ENCODE assay signal across 9 cellular contexts in the genomic region with DNA sequence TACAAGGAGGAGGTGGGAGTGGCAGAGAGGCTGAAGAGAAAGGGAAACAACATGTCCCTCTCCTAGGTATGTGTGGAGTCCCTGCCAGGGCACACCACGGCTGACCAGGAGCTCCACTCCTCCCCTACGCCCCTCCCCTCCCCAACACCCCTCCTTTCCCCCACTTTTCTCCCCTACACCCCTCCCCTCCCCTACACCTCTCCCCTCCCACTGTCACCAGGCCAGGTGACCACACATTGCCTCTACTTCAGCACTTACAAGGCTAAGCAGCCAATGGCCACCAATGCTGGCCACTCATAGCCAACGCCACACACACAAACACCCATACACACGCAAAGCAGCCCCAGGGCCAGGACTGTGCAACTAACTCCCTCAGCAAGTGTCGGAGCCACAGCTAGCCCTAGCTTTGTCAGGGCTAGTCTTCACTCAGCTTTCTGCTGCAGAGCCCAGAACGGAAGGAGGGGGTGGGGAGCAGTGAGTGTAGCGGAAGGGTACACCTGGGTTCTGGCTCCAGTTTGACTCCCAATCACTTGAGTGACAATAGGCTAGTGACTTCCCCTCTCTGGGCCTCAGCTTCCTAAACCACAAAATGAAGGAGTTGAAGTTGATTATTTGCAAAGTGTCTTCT. TPM values are rescaled to one million over a fixed set of nuclear protein-coding genes. Genes with fewer than 3 reads are reported as not detected.
A peak's percentile ranks its signal among the peaks of the same experiment; 100 is the strongest.
DNase-seq lines count a peak whose midpoint lies in the region; ATAC-seq and TF ChIP-seq lines count a peak whose summit lies in the region.
"Had no signal": no experiment of that assay in that cellular context is flagged by ENCODE, and none has a peak within 500 bp of the region (broad histone marks: within the 10 kb centered on the region; RNA-seq: fewer than 3 reads in every experiment).

No MANE protein-coding gene starts in this region.

- POLR2A ChIA-PET in naive thymus-derived CD4-positive, alpha-beta T cell (lab: Charles Lee) = interaction anchor here (0.6 to 2.7 kb wide), 7 partner anchors 17 to 135 kb away, joined by 3 to 14 read pairs (median 4); a partner anchor contains a TSS

- H3K4me3 ChIP-seq in NB4 (ENCODE audit: low read depth, low read length) = no peak overlapping the region
- peak overlapping the region; percentile 48 for H3K4me3 ChIP-seq in naive thymus-derived CD4-positive, alpha-beta T cell (ENCODE audit: low read length)
- H3K4me3 ChIP-seq: ovary had no signal

- H3K36me3 ChIP-seq in naive thymus-derived CD4-positive, alpha-beta T cell (ENCODE audit: control insufficient read depth in 2 of 3, insufficient read depth in 3 of 3, low read length in 3 of 3) = no peaks in the 10 kb centered on the region
- H3K36me3 ChIP-seq: ovary had no signal

- peak overlapping the region; percentile 42 for H3K27ac ChIP-seq in naive thymus-derived CD4-positive, alpha-beta T cell (ENCODE audit: low read depth, low read length)

- peak overlapping the region in 8 of 9 donors; percentile 68 to 92 (median 84) for H3K27ac Mint-ChIP-seq in naive thymus-derived CD4-positive, alpha-beta T cell

- peaks cover 3 to 16% of the 10 kb centered on the region in 2 donors for H3K4me1 ChIP-seq in naive thymus-derived CD4-positive, alpha-beta T cell (ENCODE audit: control insufficient read depth in 2 of 2, insufficient read depth in 2 of 2, low read length in 2 of 2)

- peak; percentile 52 to 61 for DNase-seq in AML-193 (lab: John Stamatoyannopoulos, UW)
- DNase-seq in NB4 (ENCODE audit: low read depth) = peak; percentile 50
- peak; percentile 82 for DNase-seq in activated effector memory CD4-positive, alpha-beta T cell treated with anti-CD3 and anti-CD28 coated beads, Interleukin-2, amount 50 U/mL, for 16 hours
- peak in 8 of 9 donors; percentile 40 to 66 (median 61) for DNase-seq in naive thymus-derived CD4-positive, alpha-beta T cell
- no peak for DNase-seq in 8988T
- DNase-seq in iPS-NIHi7 (ENCODE audit: extremely low spot score) = no peak
- no peak for DNase-seq in SW480 (ENCODE audit: low spot score)
- DNase-seq: ovary had no signal

- no peaks in the 10 kb centered on the region for H3K27me3 ChIP-seq in naive thymus-derived CD4-positive, alpha-beta T cell (ENCODE audit: control insufficient read depth in 2 of 2, insufficient read depth in 2 of 2, low read length in 2 of 2)
- H3K27me3 ChIP-seq: ovary had no signal

- intact Hi-C loops in naive thymus-derived CD4-positive, alpha-beta T cell (cut with micrococcal nuclease) = no loop called here

- no peak for TF ChIP-seq POLR2A in NB4 (IDR thresholded peaks at IDR 0.05; ENCODE audit: extremely low read depth, insufficient read length)

- H3K4me1 Mint-ChIP-seq in naive thymus-derived CD4-positive, alpha-beta T cell = peaks cover 16 to 28% (median 21%) of the 10 kb centered on the region in 7 donors

- no peaks in the 10 kb centered on the region for H3K36me3 Mint-ChIP-seq in naive thymus-derived CD4-positive, alpha-beta T cell

- CTCF ChIA-PET in naive thymus-derived CD4-positive, alpha-beta T cell (lab: Charles Lee) = interaction anchor here (1.3 to 2.2 kb wide), 4 partner anchors 10 to 103 kb away, joined by 3 to 14 read pairs (median 5); no protein-coding TSS in a partner anchor

- H3K4me3 Mint-ChIP-seq in naive thymus-derived CD4-positive, alpha-beta T cell = peak overlapping the region; percentile 76 to 91 (median 82)

- ATAC-seq in naive thymus-derived CD4-positive, alpha-beta T cell = peak; percentile 78
- ATAC-seq in HG02798 (IDR thresholded peaks at IDR 0.05; ENCODE audit: poor library complexity, unreplicated experiment) = no peak

- no peaks in the 10 kb centered on the region for H3K9me3 ChIP-seq in naive thymus-derived CD4-positive, alpha-beta T cell (ENCODE audit: control insufficient read depth in 2 of 3, low read length in 3 of 3)
- H3K9me3 ChIP-seq: ovary had no signal

- no peaks in the 10 kb centered on the region for H3K9me3 Mint-ChIP-seq in naive thymus-derived CD4-positive, alpha-beta T cell

- H3K27me3 Mint-ChIP-seq in naive thymus-derived CD4-positive, alpha-beta T cell = peaks cover 0 to 6% (median 0%) of the 10 kb centered on the region in 5 donors

- no peak for TF ChIP-seq CTCF in NB4 (IDR thresholded peaks at IDR 0.05; ENCODE audit: low read depth, low read length)

RNA-seq across cellular contexts. Expression of a gene that starts 8.2 kb away (rescaled TPM):
- 1 to 10 TPM in 2 of 5 experiments, under 1 TPM in 1, not detected in 2; 0.32 to 3.8 (median 1.1) TPM for total RNA-seq in naive thymus-derived CD4-positive, alpha-beta T cell
- polyA plus RNA-seq in naive thymus-derived CD4-positive, alpha-beta T cell = under 1 TPM; 0.25 to 0.81 TPM

RNA-seq across cellular contexts. Expression of a gene that starts 26.7 kb away (rescaled TPM):
- total RNA-seq in naive thymus-derived CD4-positive, alpha-beta T cell = 100 to 1,000 TPM; 133 to 275 (median 231) TPM
- polyA plus RNA-seq in naive thymus-derived CD4-positive, alpha-beta T cell = 100 to 1,000 TPM; 159 to 189 TPM

RNA-seq across cellular contexts. Expression of a gene that starts 43.8 kb away (rescaled TPM):
- 10 to 100 TPM; 16.1 to 74.8 (median 17.9) TPM for total RNA-seq in naive thymus-derived CD4-positive, alpha-beta T cell
- 10 to 100 TPM; 10.7 to 16.8 TPM for polyA plus RNA-seq in naive thymus-derived CD4-positive, alpha-beta T cell

Comparison
In these comparisons a context has a peak if more than half of its experiments do, and no peak if none do; other contexts are left out.
1. DNase-seq: peak in AML-193 (2 of 2), NB4 (single experiment), activated effector memory CD4-positive, alpha-beta T cell treated with anti-CD3 and anti-CD28 coated beads, Interleukin-2, amount 50 U/mL, for 16 hours (single experiment) and naive thymus-derived CD4-positive, alpha-beta T cell (8 of 9); none in 8988T (single experiment), iPS-NIHi7 (single experiment) and SW480 (single experiment).